In the genomic region with DNA sequence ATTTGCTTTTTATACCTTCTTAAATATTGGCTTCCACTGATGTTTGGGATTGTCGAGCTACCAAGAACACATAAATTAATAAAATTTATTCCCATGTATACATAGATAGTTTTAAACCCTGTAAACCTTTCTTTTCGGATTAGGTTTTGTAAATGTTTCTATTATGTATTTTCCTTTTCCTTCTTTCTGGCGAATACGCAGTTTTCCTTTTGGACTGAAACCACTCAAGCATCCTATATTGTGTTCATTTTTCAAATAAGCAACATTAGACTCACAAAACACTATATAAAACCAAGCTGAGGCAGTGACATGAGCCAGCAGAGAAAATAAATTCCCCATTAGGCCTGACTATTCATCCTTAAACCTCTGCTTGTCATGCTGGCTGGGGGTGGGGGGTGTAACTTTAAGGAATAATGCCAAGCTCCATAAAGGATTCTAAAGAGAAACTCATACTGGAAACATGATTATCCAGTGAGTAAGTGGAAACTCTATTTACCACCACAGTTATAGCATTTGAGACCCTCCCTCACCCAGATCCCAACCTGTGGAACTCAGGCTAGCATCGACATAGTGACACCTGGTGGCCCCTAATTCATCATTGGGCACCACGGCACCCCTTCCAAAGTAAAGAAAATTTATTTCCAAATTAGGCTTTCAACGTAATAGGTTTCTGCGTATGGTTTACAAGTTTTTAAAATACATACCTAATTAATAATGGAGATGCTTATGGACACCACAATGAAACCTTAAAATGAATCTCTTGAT, we compare ENCODE assay signal across 29 cellular contexts.
DNase-seq lines count a peak whose midpoint lies in the region; ATAC-seq, FAIRE-seq and TF ChIP-seq lines count a peak whose summit lies in the region.
"Had no signal": no experiment of that assay in that cellular context is flagged by ENCODE, and none has a peak within 500 bp of the region (broad histone marks: within the 10 kb centered on the region; RNA-seq: fewer than 3 reads in every experiment).

No MANE protein-coding gene starts in this region.

- no peak overlapping the region for H3K9ac ChIP-seq in kidney (ENCODE audit: low read length in 2 of 2)
- H3K9ac ChIP-seq: BLaER1 had no signal

- H3K4me1 Mint-ChIP-seq in chondrocyte (ENCODE audit: low read depth), result no peaks in the 10 kb centered on the region
- H3K4me1 Mint-ChIP-seq: activated naive CD8-positive, alpha-beta T cell treated with anti-CD3 and anti-CD28 coated beads, Interleukin-2, amount 10 ng/mL, durations not matched to agents 7 days and 5 days; immature natural killer cell; stimulated activated naive B cell treated with anti-CD40 and anti-IgM and Interleukin-4, amounts not matched to agents 10 μg/mL and 1 μg/mL and 100 μg/mL, for 72 hours had no signal

- no peak overlapping the region for H3K27ac Mint-ChIP-seq in chondrocyte (ENCODE audit: unreplicated experiment)
- H3K27ac Mint-ChIP-seq: activated CD8-positive, alpha-beta T cell treated with anti-CD3 and anti-CD28 coated beads, Interleukin-2, amount 10 ng/mL, durations not matched to agents 7 days and 5 days; activated naive CD8-positive, alpha-beta T cell treated with anti-CD3 and anti-CD28 coated beads, Interleukin-2, amount 10 ng/mL, durations not matched to agents 7 days and 5 days; immature natural killer cell; stimulated activated naive B cell treated with anti-CD40 and anti-IgM and Interleukin-4, amounts not matched to agents 10 μg/mL and 1 μg/mL and 100 μg/mL, for 72 hours; T-helper 1 cell treated with Interleukin-12 subunit alpha and Interleukin-12 subunit beta and Interleukin-4 antibody, amounts not matched to agents 30 μg/mL and 1 μg/mL, for 36 hours had no signal

- peaks cover 2% of the 10 kb centered on the region for H3K9me3 Mint-ChIP-seq in chondrocyte (ENCODE audit: low read depth)
- H3K9me3 Mint-ChIP-seq: activated naive CD8-positive, alpha-beta T cell treated with anti-CD3 and anti-CD28 coated beads, Interleukin-2, amount 10 ng/mL, durations not matched to agents 7 days and 5 days; immature natural killer cell; T-helper 1 cell treated with Interleukin-12 subunit alpha and Interleukin-12 subunit beta and Interleukin-4 antibody, amounts not matched to agents 30 μg/mL and 1 μg/mL, for 36 hours had no signal

- intact Hi-C loops in kidney (cut with DNase I), result no loop called here

- DNase-seq in HFF-Myc (ENCODE audit: extremely low read depth, low read depth), result no peak
- no peak for DNase-seq in chondrocyte (ENCODE audit: low spot score)
- DNase-seq in iPS-NIHi11 (ENCODE audit: low spot score), result peak; percentile 48
- no peak for DNase-seq in kidney
- no peak for DNase-seq in SIG-M5 treated with dmso at 0.1 percent for 504 hours (lab: John Stamatoyannopoulos, UW; ENCODE audit: unreplicated experiment)
- DNase-seq: activated CD8-positive, alpha-beta T cell treated with anti-CD3 and anti-CD28 coated beads, Interleukin-2, amount 10 ng/mL, durations not matched to agents 7 days and 5 days; activated effector memory CD4-positive, alpha-beta T cell treated with Interleukin-2 at 50 U/mL for 16 hours; activated naive CD8-positive, alpha-beta T cell treated with anti-CD3 and anti-CD28 coated beads, Interleukin-2, amount 10 ng/mL, durations not matched to agents 7 days and 5 days; DMS79; GF-D8; GOT3; heart left ventricle; immature natural killer cell; KBM-7; left lung; NCI-H1417 treated with DMSO at 0.1 percent for 48 hours; NCI-H2081 treated with DMSO at 0.1 percent for 48 hours; NCI-H226; NCI-H774; RPMI8226; stimulated activated naive B cell treated with anti-CD40 and anti-IgM and Interleukin-4, amounts not matched to agents 10 μg/mL and 1 μg/mL and 100 μg/mL, for 72 hours; upper lobe of right lung had no signal

- no peak for FAIRE-seq in kidney (lab: Jason Lieb, UNC)

- peaks cover 2% of the 10 kb centered on the region for H3K36me3 Mint-ChIP-seq in chondrocyte (ENCODE audit: low read depth)
- H3K36me3 Mint-ChIP-seq: activated naive CD8-positive, alpha-beta T cell treated with anti-CD3 and anti-CD28 coated beads, Interleukin-2, amount 10 ng/mL, durations not matched to agents 7 days and 5 days; immature natural killer cell; stimulated activated naive B cell treated with anti-CD40 and anti-IgM and Interleukin-4, amounts not matched to agents 10 μg/mL and 1 μg/mL and 100 μg/mL, for 72 hours had no signal

- no peaks in the 10 kb centered on the region for H3K9me3 ChIP-seq in kidney (ENCODE audit: control insufficient read depth in 1 of 2, low read length in 2 of 2)
- H3K9me3 ChIP-seq: BLaER1, heart left ventricle, left lung, neutrophil, upper lobe of right lung had no signal

- TF ChIP-seq CTCF in C4-2B (conservative IDR thresholded peaks at IDR 0.05), result peak; percentile 14
- TF ChIP-seq CTCF in HFF-Myc (IDR thresholded peaks at IDR 0.05; ENCODE audit: low read depth, low read length, missing control alignments), result peak; percentile 6
- TF ChIP-seq CTCF in chondrocyte (IDR thresholded peaks at IDR 0.05), result peak; percentile 47
- TF ChIP-seq CTCF in kidney (IDR thresholded peaks at IDR 0.05; ENCODE audit: borderline replicate concordance, extremely low read depth, insufficient read depth), result no peak

- H3K27ac ChIP-seq in C4-2B (no peak overlapping the region), kidney (ENCODE audit: low read depth in 2 of 2, low read length in 2 of 2) (no peak overlapping the region)
- H3K27ac ChIP-seq: BLaER1, heart left ventricle, left lung, neutrophil, SK-N-MC, upper lobe of right lung had no signal

- H3K36me3 ChIP-seq in kidney (ENCODE audit: control insufficient read depth in 1 of 2, insufficient read depth in 2 of 2, low read length in 2 of 2), result no peaks in the 10 kb centered on the region
- H3K36me3 ChIP-seq: BLaER1, heart left ventricle, left lung, neutrophil, upper lobe of right lung had no signal

- H3K4me1 ChIP-seq in kidney (ENCODE audit: control insufficient read depth in 1 of 2, insufficient read depth in 1 of 2, low read depth in 1 of 2, low read length in 2 of 2), result no peaks in the 10 kb centered on the region
- H3K4me1 ChIP-seq: BLaER1, heart left ventricle, left lung, upper lobe of right lung had no signal

- H3K4me3 ChIP-seq in HFF-Myc (replicated peaks; ENCODE audit: low read depth, low read length) (no peak overlapping the region), kidney (ENCODE audit: low read length in 2 of 2) (no peak overlapping the region)
- H3K4me3 ChIP-seq: BLaER1, heart left ventricle, left lung, SK-N-MC, upper lobe of right lung had no signal

- ATAC-seq in HG02852 (IDR thresholded peaks at IDR 0.05; ENCODE audit: unreplicated experiment) (no peak), HG03135 (IDR thresholded peaks at IDR 0.05; ENCODE audit: unreplicated experiment) (no peak)
- ATAC-seq: activated CD8-positive, alpha-beta T cell treated with anti-CD3 and anti-CD28 coated beads, Interleukin-2, amount 10 ng/mL, durations not matched to agents 7 days and 5 days; heart left ventricle; left lung; stimulated activated naive B cell treated with anti-CD40 and anti-IgM and Interleukin-4, amounts not matched to agents 10 μg/mL and 1 μg/mL and 100 μg/mL, for 72 hours; upper lobe of right lung had no signal

- no peak overlapping the region for H3K4me3 Mint-ChIP-seq in chondrocyte (ENCODE audit: unreplicated experiment)
- H3K4me3 Mint-ChIP-seq: activated CD8-positive, alpha-beta T cell treated with anti-CD3 and anti-CD28 coated beads, Interleukin-2, amount 10 ng/mL, durations not matched to agents 7 days and 5 days; activated naive CD8-positive, alpha-beta T cell treated with anti-CD3 and anti-CD28 coated beads, Interleukin-2, amount 10 ng/mL, durations not matched to agents 7 days and 5 days; immature natural killer cell; stimulated activated naive B cell treated with anti-CD40 and anti-IgM and Interleukin-4, amounts not matched to agents 10 μg/mL and 1 μg/mL and 100 μg/mL, for 72 hours; T-helper 1 cell treated with Interleukin-12 subunit alpha and Interleukin-12 subunit beta and Interleukin-4 antibody, amounts not matched to agents 30 μg/mL and 1 μg/mL, for 36 hours had no signal

- no peaks in the 10 kb centered on the region for H3K27me3 Mint-ChIP-seq in chondrocyte (ENCODE audit: low read depth)
